11 cellular contexts compared by ENCODE assay signal in genomic region chr6:144047688-144048087, GRCh38.
"Had no signal": no experiment of that assay in that cellular context is flagged by ENCODE, and none has a peak within 500 bp of the region (broad histone marks: within the 10 kb centered on the region; RNA-seq: fewer than 3 reads in every experiment).

No MANE protein-coding gene starts in this region.

- H3K4me1 ChIP-seq: HAP-1 had no signal

- DNase-seq: GM23248, GOT3, H7, H9, HCEC 1CT, HFFc6 had no signal

- H3K4me3 ChIP-seq: GM23248, GM23338, HAP-1 had no signal

- H3K27ac ChIP-seq: GM23248 had no signal

- H3K36me3 ChIP-seq: HAP-1 had no signal

- ATAC-seq: GM23338, HCT116 had no signal

- H3K9ac ChIP-seq: GM23248 had no signal

- H3K9me3 ChIP-seq: HAP-1 had no signal

- FAIRE-seq: H1, H54 had no signal

- H2AFZ ChIP-seq: GM23248, GM23338 had no signal

- H3K4me2 ChIP-seq: GM23338 had no signal
